14 cellular contexts compared by ENCODE assay signal in the genomic region with DNA sequence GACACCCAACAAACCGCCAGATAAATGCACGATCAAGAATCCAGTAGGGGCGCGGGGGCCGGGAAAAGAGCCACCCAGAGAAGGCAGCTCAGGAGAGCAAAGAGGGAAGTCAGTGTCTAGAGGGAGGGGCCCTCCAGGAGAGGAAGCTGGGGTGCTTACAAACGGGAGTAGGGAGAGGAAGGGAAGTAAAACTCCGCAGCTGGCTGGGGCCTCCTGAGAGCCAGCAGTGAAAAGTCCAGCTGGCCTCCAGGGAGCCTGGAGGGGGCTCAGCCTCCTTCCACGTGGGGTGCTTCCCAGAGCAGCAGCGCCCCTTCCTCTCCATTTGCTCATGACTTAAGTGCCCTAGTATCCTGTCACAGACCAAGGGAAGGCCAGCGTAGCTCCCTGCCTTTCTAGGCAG. TPM values are rescaled to one million over a fixed set of nuclear protein-coding genes. Genes with fewer than 3 reads are reported as not detected.
A peak's percentile ranks its signal among the peaks of the same experiment; 100 is the strongest.
DNase-seq lines count a peak whose midpoint lies in the region; ATAC-seq and TF ChIP-seq lines count a peak whose summit lies in the region.
"Had no signal": no experiment of that assay in that cellular context is flagged by ENCODE, and none has a peak within 500 bp of the region (broad histone marks: within the 10 kb centered on the region; RNA-seq: fewer than 3 reads in every experiment).

No MANE protein-coding gene starts in this region.

- intact Hi-C loops in natural killer cell (cut with micrococcal nuclease) (no loop called here), lower lobe of right lung (cut with DNase I) (no loop called here), aorta (cut with DNase I) (no loop called here)

- H3K27ac ChIP-seq in lower lobe of right lung (peak overlapping the region; percentile 36), aorta (ENCODE audit: low read depth in 1 of 2, low read length in 2 of 2) (no peak overlapping the region)
- H3K27ac ChIP-seq: ovary had no signal

- H3K27ac Mint-ChIP-seq in natural killer cell (peak overlapping the region in 1 of 2 donors; percentile 58), WTC11 (0 out of 2 replicates have a peak overlapping the region, but pooled peaks have one; percentile 49)
- peak overlapping the region in 1 of 2 donors; percentile 16 for H3K27ac Mint-ChIP-seq in natural killer cell treated with Interleukin-12 subunit alpha and Interleukin-12 subunit beta and Interleukin-15 and Interleukin-18, amount 100 ng/mL, for 72 hours
- H3K27ac Mint-ChIP-seq: GM23338 had no signal

- TF ChIP-seq CTCF in natural killer cell (IDR thresholded peaks at IDR 0.05) (no peak), WTC11 (IDR thresholded peaks at IDR 0.05) (no peak), lower lobe of right lung (IDR thresholded peaks at IDR 0.05) (no peak)

- H3K4me3 Mint-ChIP-seq in natural killer cell (no peak overlapping the region), WTC11 (no peak overlapping the region)
- no peak overlapping the region for H3K4me3 Mint-ChIP-seq in natural killer cell treated with Interleukin-12 subunit alpha and Interleukin-12 subunit beta and Interleukin-15 and Interleukin-18, amount 100 ng/mL, for 72 hours
- H3K4me3 Mint-ChIP-seq: GM23338 had no signal

- ATAC-seq in natural killer cell: peak in 2 of 3 donors; percentile 11 to 48
- ATAC-seq in natural killer cell treated with Interleukin-12 subunit alpha and Interleukin-12 subunit beta and Interleukin-15 and Interleukin-18, amount 100 ng/mL, for 72 hours: no peak
- ATAC-seq in WTC11: no peak
- peak; percentile 48 to 64 for ATAC-seq in lower lobe of right lung
- peak; percentile 17 for ATAC-seq in aorta (ENCODE audit: low FRiP score)
- no peak for ATAC-seq in GM21576 (IDR thresholded peaks at IDR 0.05; ENCODE audit: unreplicated experiment)
- no peak for ATAC-seq in esophagus mucosa
- ATAC-seq: GM23338 had no signal

- H3K9me3 ChIP-seq in lower lobe of right lung (no peaks in the 10 kb centered on the region), aorta (ENCODE audit: control insufficient read depth, low read length) (no peaks in the 10 kb centered on the region)
- H3K9me3 ChIP-seq: ovary had no signal

- CTCF ChIA-PET in WTC11 (lab: Charles Lee): interaction anchor here (0.8 to 1.7 kb wide), 3 partner anchors 67 to 80 kb away, joined by 3 to 6 read pairs (median 6); partner anchors contain the start of gene DNM2

- H3K4me3 ChIP-seq in lower lobe of right lung (no peak overlapping the region), aorta (ENCODE audit: low read length in 2 of 2) (no peak overlapping the region)
- H3K4me3 ChIP-seq: GM23338, ovary had no signal

- peaks cover 38% of the 10 kb centered on the region for H3K4me1 ChIP-seq in lower lobe of right lung
- no peaks in the 10 kb centered on the region for H3K4me1 ChIP-seq in aorta (ENCODE audit: control insufficient read depth in 1 of 2, insufficient read depth in 2 of 2, low read length in 2 of 2)

- H3K9me3 Mint-ChIP-seq in natural killer cell: no peaks in the 10 kb centered on the region
- no peaks in the 10 kb centered on the region for H3K9me3 Mint-ChIP-seq in natural killer cell treated with Interleukin-12 subunit alpha and Interleukin-12 subunit beta and Interleukin-15 and Interleukin-18, amount 100 ng/mL, for 72 hours
- no peaks in the 10 kb centered on the region for H3K9me3 Mint-ChIP-seq in WTC11
- H3K9me3 Mint-ChIP-seq: GM23338 had no signal

- H3K27me3 ChIP-seq in lower lobe of right lung (ENCODE audit: low read depth): no peaks in the 10 kb centered on the region
- no peaks in the 10 kb centered on the region for H3K27me3 ChIP-seq in aorta (ENCODE audit: control insufficient read depth in 1 of 2, insufficient read depth in 2 of 2, low read length in 1 of 2)
- H3K27me3 ChIP-seq: ovary had no signal

- H3K27me3 Mint-ChIP-seq in natural killer cell (ENCODE audit: low read depth in 2 of 2) (no peaks in the 10 kb centered on the region), WTC11 (ENCODE audit: low read depth) (no peaks in the 10 kb centered on the region)
- no peaks in the 10 kb centered on the region for H3K27me3 Mint-ChIP-seq in natural killer cell treated with Interleukin-12 subunit alpha and Interleukin-12 subunit beta and Interleukin-15 and Interleukin-18, amount 100 ng/mL, for 72 hours

- H3K36me3 Mint-ChIP-seq in natural killer cell: peaks cover 10% of the 10 kb centered on the region
- peaks cover 15% of the 10 kb centered on the region for H3K36me3 Mint-ChIP-seq in natural killer cell treated with Interleukin-12 subunit alpha and Interleukin-12 subunit beta and Interleukin-15 and Interleukin-18, amount 100 ng/mL, for 72 hours
- peaks cover 58% of the 10 kb centered on the region for H3K36me3 Mint-ChIP-seq in WTC11

- H3K36me3 ChIP-seq in lower lobe of right lung (peaks cover 100% of the 10 kb centered on the region), aorta (ENCODE audit: control insufficient read depth in 1 of 2, insufficient read depth in 2 of 2, low read length in 1 of 2) (peaks cover 0 to 20% of the 10 kb centered on the region in 2 donors)
- H3K36me3 ChIP-seq: ovary had no signal

- WGBS in aorta, 2 donors: 78 to 86% methylated on average over 9 to 10 of the region's 10 CpGs

- DNase-seq in natural killer cell (no peak), WTC11 (ENCODE audit: low spot score) (no peak), lower lobe of right lung (peak; percentile 68), aorta (peak in 1 of 2 donors; percentile 81), NCI-H128 (lab: John Stamatoyannopoulos, UW; ENCODE audit: unreplicated experiment) (no peak)
- no peak for DNase-seq in natural killer cell treated with Interleukin-12 subunit alpha and Interleukin-12 subunit beta and Interleukin-15 and Interleukin-18, amount 100 ng/mL, for 72 hours (ENCODE audit: low spot score)
- DNase-seq: NCI-H1417 treated with DMSO at 0.1 percent for 48 hours; NCI-H526; ovary; SHP77 treated with DMSO at 0.1 percent for 48 hours; stimulated activated CD4-positive, alpha-beta T cell treated with anti-CD3 and anti-CD28 coated beads, Interleukin-1b, Interleukin-23, amount 100 ng/mL, for 48 hours had no signal

- POLR2A ChIA-PET in WTC11 (lab: Charles Lee): interaction anchor here (0.6 kb wide), 1 partner anchor 9 kb away, joined by 3 read pairs; no protein-coding TSS in a partner anchor

- H3K4me1 Mint-ChIP-seq in natural killer cell (peaks cover 7 to 22% of the 10 kb centered on the region in 2 donors), WTC11 (no peaks in the 10 kb centered on the region)
- H3K4me1 Mint-ChIP-seq in natural killer cell treated with Interleukin-12 subunit alpha and Interleukin-12 subunit beta and Interleukin-15 and Interleukin-18, amount 100 ng/mL, for 72 hours (ENCODE audit: low read depth in 2 of 2): peaks cover 0 to 34% of the 10 kb centered on the region in 2 donors
- H3K4me1 Mint-ChIP-seq: GM23338 had no signal

TF ChIP-seq in WTC11, 78 proteins besides CTCF, POLR2A, EP300 and RAD21 (continues in another document):
- TF ChIP-seq E2F4 (CRISPR knock-in tag; IDR thresholded peaks at IDR 0.05; ENCODE audit: borderline replicate concordance, low read depth) (no peak), ZNF138 (CRISPR knock-in tag; conservative IDR thresholded peaks at IDR 0.05) (no peak), GRHL2 (CRISPR knock-in tag; IDR thresholded peaks at IDR 0.05; ENCODE audit: insufficient replicate concordance, severe bottlenecking) (no peak), NFATC4 (CRISPR knock-in tag; IDR thresholded peaks at IDR 0.05) (no peak), ZNF317 (CRISPR knock-in tag; IDR thresholded peaks at IDR 0.05; ENCODE audit: borderline replicate concordance, low read depth) (no peak)
- TF ChIP-seq, protein P1, sequence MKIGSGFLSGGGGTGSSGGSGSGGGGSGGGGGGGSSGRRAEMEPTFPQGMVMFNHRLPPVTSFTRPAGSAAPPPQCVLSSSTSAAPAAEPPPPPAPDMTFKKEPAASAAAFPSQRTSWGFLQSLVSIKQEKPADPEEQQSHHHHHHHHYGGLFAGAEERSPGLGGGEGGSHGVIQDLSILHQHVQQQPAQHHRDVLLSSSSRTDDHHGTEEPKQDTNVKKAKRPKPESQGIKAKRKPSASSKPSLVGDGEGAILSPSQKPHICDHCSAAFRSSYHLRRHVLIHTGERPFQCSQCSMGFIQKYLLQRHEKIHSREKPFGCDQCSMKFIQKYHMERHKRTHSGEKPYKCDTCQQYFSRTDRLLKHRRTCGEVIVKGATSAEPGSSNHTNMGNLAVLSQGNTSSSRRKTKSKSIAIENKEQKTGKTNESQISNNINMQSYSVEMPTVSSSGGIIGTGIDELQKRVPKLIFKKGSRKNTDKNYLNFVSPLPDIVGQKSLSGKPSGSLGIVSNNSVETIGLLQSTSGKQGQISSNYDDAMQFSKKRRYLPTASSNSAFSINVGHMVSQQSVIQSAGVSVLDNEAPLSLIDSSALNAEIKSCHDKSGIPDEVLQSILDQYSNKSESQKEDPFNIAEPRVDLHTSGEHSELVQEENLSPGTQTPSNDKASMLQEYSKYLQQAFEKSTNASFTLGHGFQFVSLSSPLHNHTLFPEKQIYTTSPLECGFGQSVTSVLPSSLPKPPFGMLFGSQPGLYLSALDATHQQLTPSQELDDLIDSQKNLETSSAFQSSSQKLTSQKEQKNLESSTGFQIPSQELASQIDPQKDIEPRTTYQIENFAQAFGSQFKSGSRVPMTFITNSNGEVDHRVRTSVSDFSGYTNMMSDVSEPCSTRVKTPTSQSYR (CRISPR knock-in tag; IDR thresholded peaks at IDR 0.05): no peak

RNA-seq across cellular contexts. Expression of gene TMED1, which starts 51.8 kb away (rescaled TPM):
- 10 to 100 TPM; 20.5 to 27.8 (median 27.4) TPM for total RNA-seq in natural killer cell
- 10 to 100 TPM; 15.2 to 24.1 TPM for total RNA-seq in natural killer cell treated with Interleukin-12 subunit alpha and Interleukin-12 subunit beta and Interleukin-15 and Interleukin-18, amount 100 ng/mL, for 72 hours
- total RNA-seq in WTC11 (2021): 28.5 to 40.9 TPM (median 40.6 TPM) in 3 replicates
- total RNA-seq in lower lobe of right lung: 23.5 TPM
- 10 to 100 TPM; 14.4 to 17.9 TPM for total RNA-seq in aorta
- 10 to 100 TPM; 29.2 to 34.4 TPM for polyA plus RNA-seq in aorta
- 16.4 TPM for total RNA-seq in esophagus mucosa

Comparison
In these comparisons a context has a peak if more than half of its experiments do, and no peak if none do; other contexts are left out.
1. ATAC-seq: peak in natural killer cell (2 of 3), lower lobe of right lung (2 of 2) and aorta (single experiment); none in natural killer cell treated with Interleukin-12 subunit alpha and Interleukin-12 subunit beta and Interleukin-15 and Interleukin-18, amount 100 ng/mL, for 72 hours (0 of 2), WTC11 (single experiment), GM21576 (single experiment) and esophagus mucosa (single experiment).